Comparison of ENCODE assay signal across 18 cellular contexts in genomic region chr6:159645659-159646058, GRCh38.
"Had no signal": no experiment of that assay in that cellular context is flagged by ENCODE, and none has a peak within 500 bp of the region (broad histone marks: within the 10 kb centered on the region; RNA-seq: fewer than 3 reads in every experiment).

No MANE protein-coding gene starts in this region.

- H3K4me3 ChIP-seq: ascending aorta, cardiac muscle cell, hepatocyte, neural progenitor cell, ovary, stomach, thyroid gland had no signal

- H3K27ac ChIP-seq: cardiac muscle cell, hepatocyte, neural progenitor cell, ovary, stomach, thyroid gland, WERI-Rb-1 had no signal

- H3K9me3 ChIP-seq: ascending aorta, ovary, stomach, thyroid gland had no signal

- ATAC-seq: activated CD4-positive, alpha-beta T cell treated with anti-CD3 and anti-CD28 coated beads for 36 hours had no signal

- H3K27me3 ChIP-seq: ascending aorta, cardiac muscle cell, hepatocyte, neural progenitor cell, ovary, stomach, thyroid gland had no signal

- FAIRE-seq: colon, endothelial cell of umbilical vein had no signal

- DNase-seq: activated CD4-positive, alpha-beta memory T cell treated with anti-CD3 and anti-CD28 coated beads, Interleukin-2, amount 10 ng/mL, durations not matched to agents 7 days and 5 days; activated CD4-positive, alpha-beta T cell treated with anti-CD3 and anti-CD28 coated beads for 36 hours; activated gamma-delta T cell treated with Interleukin-2 at 50 U/mL for 16 hours; activated naive CD8-positive, alpha-beta T cell treated with anti-CD3 and anti-CD28 coated beads for 36 hours; activated T-cell treated with anti-CD3 and anti-CD28 coated beads, Interleukin-2, amount 50 U/mL, for 48 hours; ovary; stimulated activated CD4-positive, alpha-beta T cell treated with anti-CD3 and anti-CD28 coated beads, Interleukin-4, amount 100 ng/mL, for 1 hour; stimulated activated CD8-positive, alpha-beta memory T cell treated with anti-CD3 and anti-CD28 coated beads, Interleukin-4, amount 100 ng/mL, for 48 hours; stomach; T1000; thyroid gland; WERI-Rb-1 had no signal

- H3K36me3 ChIP-seq: ascending aorta, cardiac muscle cell, neural progenitor cell, ovary, thyroid gland, WERI-Rb-1 had no signal

- H3K4me1 ChIP-seq: ascending aorta, neural progenitor cell, stomach, thyroid gland had no signal
